In the genomic region with DNA sequence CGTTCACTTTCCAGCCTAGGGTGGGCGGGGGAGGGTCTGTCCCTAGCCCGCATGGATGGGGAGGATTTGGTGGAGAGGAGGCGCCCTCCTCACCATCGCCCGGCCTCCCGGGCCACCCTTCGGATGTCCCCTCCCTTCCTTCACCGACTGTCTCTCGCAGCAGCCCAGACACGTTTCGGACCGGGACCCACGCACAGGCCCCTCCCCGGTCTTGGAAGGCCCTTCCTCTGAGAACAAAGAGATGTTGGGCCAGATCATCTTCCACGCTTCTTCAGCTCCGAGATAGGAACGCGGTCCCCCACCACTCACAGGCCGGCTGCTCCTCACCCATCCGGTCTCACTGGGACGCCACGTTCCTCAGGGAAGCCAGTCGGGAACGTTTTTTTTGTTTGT, we compare ENCODE assay signal across 8 cellular contexts. TPM values are rescaled to one million over a fixed set of nuclear protein-coding genes. Genes with fewer than 3 reads are reported as not detected.
DNase-seq lines count a peak whose midpoint lies in the region; ATAC-seq and TF ChIP-seq lines count a peak whose summit lies in the region.

No MANE protein-coding gene starts in this region.

- TF ChIP-seq CTCF in astrocyte of the spinal cord (IDR thresholded peaks at IDR 0.05; ENCODE audit: low read depth, low read length), result no peak
- no peak for TF ChIP-seq CTCF in smooth muscle cell (IDR thresholded peaks at IDR 0.05; ENCODE audit: borderline replicate concordance, insufficient read depth, poor library complexity, severe bottlenecking)

- in situ Hi-C loops in astrocyte of the spinal cord (cut with HindIII; ENCODE audit: low sequenced_read_pairs), result no loop called here

- H3K9ac ChIP-seq in iPS-20b (ENCODE audit: low read depth, low read length) (peak overlapping the region; percentile 85; the same call in 1 of the 2 replicates), smooth muscle cell (ENCODE audit: low read depth) (no peak overlapping the region)

- peak overlapping the region; percentile 68 for H3K4me3 ChIP-seq in astrocyte of the spinal cord (ENCODE audit: low read depth, low read length)
- peak overlapping the region; percentile 92 for H3K4me3 ChIP-seq in iPS-20b (ENCODE audit: low read length)
- peak overlapping the region; percentile 64 for H3K4me3 ChIP-seq in smooth muscle cell

- no peak overlapping the region for H2AFZ ChIP-seq in smooth muscle cell (ENCODE audit: low read depth)

- DNase-seq in astrocyte of the spinal cord (ENCODE audit: low read depth, low spot score) (no peak), smooth muscle cell (lab: John Stamatoyannopoulos, UW; ENCODE audit: unreplicated experiment) (no peak), putamen (ENCODE audit: low spot score) (no peak), AG08396 (ENCODE audit: low spot score) (no peak)
- DNase-seq in stimulated activated CD4-positive, alpha-beta T cell treated with anti-CD3 and anti-CD28 coated beads, Interleukin-15, amount 100 ng/mL, for 24 hours, result no peak

- peaks cover 6% of the 10 kb centered on the region for H3F3A ChIP-seq in smooth muscle cell (ENCODE audit: low read depth)

- ATAC-seq in HG03521 (IDR thresholded peaks at IDR 0.05; ENCODE audit: unreplicated experiment), result peak; percentile 12
- no peak for ATAC-seq in GM18909 (IDR thresholded peaks at IDR 0.05; ENCODE audit: poor library complexity, unreplicated experiment)

- peaks cover 21% of the 10 kb centered on the region for H3K79me2 ChIP-seq in smooth muscle cell (ENCODE audit: low read depth)

- 43% methylated on average over 21 of the region's 25 CpGs for WGBS in smooth muscle cell (ENCODE audit: low lambda C conversion rate)

- H3K27me3 ChIP-seq in iPS-20b (ENCODE audit: insufficient read depth, low read length) (no peaks in the 10 kb centered on the region), smooth muscle cell (ENCODE audit: low read depth) (no peaks in the 10 kb centered on the region)

- H3K36me3 ChIP-seq in iPS-20b (ENCODE audit: insufficient read depth, low read depth, low read length) (peaks cover 35% of the 10 kb centered on the region), smooth muscle cell (ENCODE audit: low read depth) (no peaks in the 10 kb centered on the region)

- peak overlapping the region; percentile 49 for H3K27ac ChIP-seq in iPS-20b (ENCODE audit: low read length)
- no peak overlapping the region for H3K27ac ChIP-seq in smooth muscle cell (ENCODE audit: low read depth)

- peak overlapping the region; percentile 96 for H3K4me2 ChIP-seq in smooth muscle cell

- H3K9me3 ChIP-seq in iPS-20b (ENCODE audit: insufficient read depth, low read depth, low read length) (no peaks in the 10 kb centered on the region), smooth muscle cell (replicated peaks; ENCODE audit: low read depth) (no peaks in the 10 kb centered on the region)

- peaks cover 18% of the 10 kb centered on the region for H4K20me1 ChIP-seq in smooth muscle cell (ENCODE audit: low read depth)

- H3K4me1 ChIP-seq in iPS-20b (ENCODE audit: insufficient read depth, low read length) (peaks cover 7% of the 10 kb centered on the region), smooth muscle cell (ENCODE audit: low read depth) (peaks cover 14% of the 10 kb centered on the region)

RNA-seq across cellular contexts. Expression of a gene that starts 0.6 kb away (rescaled TPM):
- total RNA-seq in smooth muscle cell, result 23.6 and 26.0 TPM in 2 replicates
- polyA plus RNA-seq in smooth muscle cell, result 68.5 and 72.8 TPM in 2 replicates

RNA-seq across cellular contexts. Expression of a gene that starts 7.7 kb away (rescaled TPM):
- 1.1 and 9.2 TPM in 2 replicates for total RNA-seq in smooth muscle cell
- polyA plus RNA-seq in smooth muscle cell, result 2.7 and 9.7 TPM in 2 replicates

RNA-seq across cellular contexts. Expression of a gene that starts 21.5 kb away (rescaled TPM):
- total RNA-seq in smooth muscle cell, result 5.3 and 22.5 TPM in 2 replicates
- polyA plus RNA-seq in smooth muscle cell, result 12.1 and 13.6 TPM in 2 replicates

RNA-seq across cellular contexts. Expression of a gene that starts 38.9 kb away (rescaled TPM):
- 34.3 and 36.4 TPM in 2 replicates for total RNA-seq in smooth muscle cell
- 48.8 and 65.8 TPM in 2 replicates for polyA plus RNA-seq in smooth muscle cell

RNA-seq across cellular contexts. Expression of a gene that starts 42.5 kb away (rescaled TPM):
- 9.2 and 21.2 TPM in 2 replicates for total RNA-seq in smooth muscle cell
- 18.1 and 19.4 TPM in 2 replicates for polyA plus RNA-seq in smooth muscle cell
